ENCODE assay signal across 19 cellular contexts in genomic region chr10:29255117-29255516, GRCh38. TPM values are rescaled to one million over a fixed set of nuclear protein-coding genes. Genes with fewer than 3 reads are reported as not detected.
DNase-seq lines count a peak whose midpoint lies in the region; ATAC-seq and TF ChIP-seq lines count a peak whose summit lies in the region.
"Had no signal": no experiment of that assay in that cellular context is flagged by ENCODE, and none has a peak within 500 bp of the region (broad histone marks: within the 10 kb centered on the region; RNA-seq: fewer than 3 reads in every experiment).

No MANE protein-coding gene starts in this region.

- no peak overlapping the region for H4K5ac ChIP-seq in mesendoderm (ENCODE audit: low read length)

- no peaks in the 10 kb centered on the region for H3K79me2 ChIP-seq in mesendoderm (ENCODE audit: control insufficient read depth, insufficient read depth, low read length)

- H4K8ac ChIP-seq in mesendoderm (ENCODE audit: low read depth, low read length) = no peak overlapping the region

- TF ChIP-seq POLR2A in vagina (IDR thresholded peaks at IDR 0.05) = no peak

- peaks cover 5% of the 10 kb centered on the region; the same call in 1 of the 2 replicates for H3K9me3 Mint-ChIP-seq in WTC11
- H3K9me3 Mint-ChIP-seq in activated naive CD8-positive, alpha-beta T cell treated with anti-CD3 and anti-CD28 coated beads for 36 hours = no peaks in the 10 kb centered on the region
- H3K9me3 Mint-ChIP-seq: HFFc6 had no signal

- H2AK5ac ChIP-seq in mesendoderm (ENCODE audit: low read length) = no peak overlapping the region

- DNase-seq in WTC11 (ENCODE audit: low spot score) (no peak), mesendoderm (no peak), vagina (ENCODE audit: extremely low spot score in 2 of 2) (no peak)
- DNase-seq in activated naive CD8-positive, alpha-beta T cell treated with anti-CD3 and anti-CD28 coated beads for 36 hours = no peak
- DNase-seq: CD4-positive, alpha-beta memory T cell; DMS79 treated with DMSO at 0.1 percent for 48 hours; GOT3; HFFc6; MG63; NCI-H1092 treated with DMSO at 0.1 percent for 48 hours; NCI-H1694; NCI-H510A treated with DMSO at 0.1 percent for 48 hours; Peyer's patch; Right ventricle myocardium superior had no signal

- peak overlapping the region; percentile 82 for H2BK5ac ChIP-seq in mesendoderm (ENCODE audit: low read length)

- no peak overlapping the region for H3K4me3 Mint-ChIP-seq in WTC11
- no peak overlapping the region for H3K4me3 Mint-ChIP-seq in activated naive CD8-positive, alpha-beta T cell treated with anti-CD3 and anti-CD28 coated beads for 36 hours
- H3K4me3 Mint-ChIP-seq: CD4-positive, alpha-beta memory T cell; HFFc6 had no signal

- intact Hi-C loops in vagina (cut with DNase I) = loop anchor here (5.0 kb wide), 1 partner anchor 138 kb away; no protein-coding TSS in a partner anchor

- H3K27me3 Mint-ChIP-seq in WTC11 (ENCODE audit: low read depth) = no peaks in the 10 kb centered on the region
- H3K27me3 Mint-ChIP-seq in activated naive CD8-positive, alpha-beta T cell treated with anti-CD3 and anti-CD28 coated beads for 36 hours = peaks cover 39% of the 10 kb centered on the region

- H3K9me3 ChIP-seq in HEK293 (ENCODE audit: control insufficient read depth, insufficient read depth, low read depth, low read length) (no peaks in the 10 kb centered on the region), vagina (no peaks in the 10 kb centered on the region)
- H3K9me3 ChIP-seq: MG63, Peyer's patch had no signal

- TF ChIP-seq CTCF in HEK293 (tag by site-specific recombination; IDR thresholded peaks at IDR 0.05) = no peak
- TF ChIP-seq CTCF in WTC11 (IDR thresholded peaks at IDR 0.05) = no peak
- TF ChIP-seq CTCF in vagina (IDR thresholded peaks at IDR 0.05) = no peak

- peaks cover 29% of the 10 kb centered on the region for H3K4me1 Mint-ChIP-seq in WTC11
- H3K4me1 Mint-ChIP-seq in activated naive CD8-positive, alpha-beta T cell treated with anti-CD3 and anti-CD28 coated beads for 36 hours = no peaks in the 10 kb centered on the region
- H3K4me1 Mint-ChIP-seq: CD4-positive, alpha-beta memory T cell had no signal

- no peak overlapping the region for H3K9ac ChIP-seq in mesendoderm (ENCODE audit: low read length)

- no peaks in the 10 kb centered on the region for H3K79me1 ChIP-seq in mesendoderm (ENCODE audit: low read length)

- H3K23ac ChIP-seq in mesendoderm (ENCODE audit: low read length) = no peak overlapping the region

- no peak overlapping the region for H2BK120ac ChIP-seq in mesendoderm (ENCODE audit: low read depth, low read length)

- CTCF ChIA-PET in HEK293 (lab: Yijun Ruan, JAX) (interaction anchor here (0.8 to 6.3 kb wide), 4 partner anchors 10 to 591 kb away, joined by 3 to 41 read pairs (median 3); no protein-coding TSS in a partner anchor), WTC11 (lab: Charles Lee) (interaction anchor here (1.3 to 1.7 kb wide), 3 partner anchors 15 to 591 kb away, joined by 3 to 6 read pairs (median 4); no protein-coding TSS in a partner anchor)

- no peak overlapping the region for H3K27ac Mint-ChIP-seq in WTC11
- no peak overlapping the region for H3K27ac Mint-ChIP-seq in activated naive CD8-positive, alpha-beta T cell treated with anti-CD3 and anti-CD28 coated beads for 36 hours
- H3K27ac Mint-ChIP-seq: CD4-positive, alpha-beta memory T cell; HFFc6 had no signal

- POLR2A ChIA-PET in HEK293 (lab: Yijun Ruan, JAX) = no interaction called here
- POLR2A ChIA-PET in WTC11 (lab: Charles Lee) = no interaction called here

- ATAC-seq in WTC11 (no peak), GM21390 (IDR thresholded peaks at IDR 0.05; ENCODE audit: unreplicated experiment) (no peak), GM19463 (IDR thresholded peaks at IDR 0.05; ENCODE audit: unreplicated experiment) (no peak)

- H3K27me3 ChIP-seq in mesendoderm (ENCODE audit: insufficient read depth, low read length, poor library complexity) = no peaks in the 10 kb centered on the region
- no peaks in the 10 kb centered on the region for H3K27me3 ChIP-seq in vagina
- H3K27me3 ChIP-seq: Peyer's patch had no signal

- no CpG with 5 or more reads among the region's 2 CpGs for WGBS in mesendoderm (ENCODE audit: extremely low coverage, insufficient coverage, low lambda C conversion rate)

- H3K36me3 ChIP-seq in HEK293 (ENCODE audit: control insufficient read depth in 2 of 2, insufficient read depth in 1 of 2, low read length in 2 of 2) = no peaks in the 10 kb centered on the region
- H3K36me3 ChIP-seq in mesendoderm (ENCODE audit: control insufficient read depth, insufficient read depth, low read length) = no peaks in the 10 kb centered on the region
- H3K36me3 ChIP-seq in vagina = no peaks in the 10 kb centered on the region
- H3K36me3 ChIP-seq: MG63, Peyer's patch had no signal

- H3K56ac ChIP-seq in mesendoderm (ENCODE audit: low read length) = peak overlapping the region; percentile 78

- no peaks in the 10 kb centered on the region for H3K36me3 Mint-ChIP-seq in WTC11
- no peaks in the 10 kb centered on the region for H3K36me3 Mint-ChIP-seq in activated naive CD8-positive, alpha-beta T cell treated with anti-CD3 and anti-CD28 coated beads for 36 hours
- H3K36me3 Mint-ChIP-seq: CD4-positive, alpha-beta memory T cell had no signal

- no peak overlapping the region for H2BK15ac ChIP-seq in mesendoderm (replicated peaks; ENCODE audit: low read depth)

- H3K18ac ChIP-seq in mesendoderm (ENCODE audit: low read length) = peak overlapping the region; percentile 16

- H3K4me2 ChIP-seq in mesendoderm (ENCODE audit: low read length) = no peak overlapping the region

- H3K4me3 ChIP-seq in HEK293 (ENCODE audit: low read depth, low read length) (no peak overlapping the region), mesendoderm (ENCODE audit: low read length) (no peak overlapping the region), vagina (no peak overlapping the region)
- H3K4me3 ChIP-seq: MG63, Peyer's patch, SK-N-MC had no signal

- H3K27ac ChIP-seq in HEK293 (ENCODE audit: extremely low read depth, low read depth, low read length) (peak overlapping the region; percentile 62; the same call in 1 of the 2 replicates), mesendoderm (ENCODE audit: low read depth, low read length) (peak overlapping the region; percentile 87), vagina (peak overlapping the region; percentile 71)
- H3K27ac ChIP-seq: Peyer's patch, SK-N-MC had no signal

- H3K4ac ChIP-seq in mesendoderm (ENCODE audit: low read depth, low read length) = peak overlapping the region; percentile 41

- peaks cover 45% of the 10 kb centered on the region for H3K4me1 ChIP-seq in HEK293 (ENCODE audit: control insufficient read depth, insufficient read depth, low read length)
- peaks cover 22% of the 10 kb centered on the region for H3K4me1 ChIP-seq in mesendoderm (ENCODE audit: control insufficient read depth, low read depth, low read length)
- peaks cover 40% of the 10 kb centered on the region for H3K4me1 ChIP-seq in vagina
- H3K4me1 ChIP-seq: Peyer's patch had no signal

TF ChIP-seq in HEK293, 187 proteins besides CTCF, POLR2A, EP300 and RAD21:
- TF ChIP-seq ZBTB8A (tag by site-specific recombination; IDR thresholded peaks at IDR 0.05) (0 out of 2 replicates have a peak, but pooled peaks have one; percentile 3), ZNF747 (tag by site-specific recombination; IDR thresholded peaks at IDR 0.05) (no peak)

TF ChIP-seq in WTC11, 78 proteins besides CTCF, POLR2A, EP300 and RAD21:
- TF ChIP-seq CDX4 (CRISPR knock-in tag; IDR thresholded peaks at IDR 0.05; ENCODE audit: borderline replicate concordance) (0 out of 2 replicates have a peak, but pooled peaks have one; percentile 40), HMGXB4 (CRISPR knock-in tag; IDR thresholded peaks at IDR 0.05) (no peak)

RNA-seq across cellular contexts. Expression of gene LYZL1, which starts 33.8 kb away (rescaled TPM):
- total RNA-seq in WTC11 (2021) (not detected in 3 replicates), vagina (not detected)
- not detected for polyA plus RNA-seq in mesendoderm (2013, experiment 1 of 2)
- not detected for polyA plus RNA-seq in mesendoderm (2013, experiment 2 of 2)
- total RNA-seq in activated naive CD8-positive, alpha-beta T cell treated with anti-CD3 and anti-CD28 coated beads for 36 hours = not detected
- total RNA-seq: CD4-positive, alpha-beta memory T cell; G401; HFFc6; Peyer's patch; Right ventricle myocardium superior had no signal
- polyA plus RNA-seq: CD4-positive, alpha-beta memory T cell had no signal
